In genomic region chr2:86628091-86628522, GRCh38 we compare ENCODE assay signal across 1 cellular context.
TF ChIP-seq lines count a peak whose summit lies in the region.

No MANE protein-coding gene starts in this region.

TF ChIP-seq in GM12878, 131 proteins besides CTCF, POLR2A, EP300 and RAD21 (continued from another document):
- TF ChIP-seq RELB (IDR thresholded peaks at IDR 0.05; ENCODE audit: low read depth) (0 out of 2 replicates have a peak, but pooled peaks have one; percentile 17), CBFB (IDR thresholded peaks at IDR 0.05; ENCODE audit: low read depth) (no peak), IKZF1 (conservative IDR thresholded peaks at IDR 0.05) (peak; percentile 55; the same call in 1 of the 2 replicates), IKZF2 (IDR thresholded peaks at IDR 0.05) (peak in 1 of 2 experiments; percentile 64; a peak in 2 of 4 replicates)
